8 cellular contexts compared by ENCODE assay signal in the genomic region with DNA sequence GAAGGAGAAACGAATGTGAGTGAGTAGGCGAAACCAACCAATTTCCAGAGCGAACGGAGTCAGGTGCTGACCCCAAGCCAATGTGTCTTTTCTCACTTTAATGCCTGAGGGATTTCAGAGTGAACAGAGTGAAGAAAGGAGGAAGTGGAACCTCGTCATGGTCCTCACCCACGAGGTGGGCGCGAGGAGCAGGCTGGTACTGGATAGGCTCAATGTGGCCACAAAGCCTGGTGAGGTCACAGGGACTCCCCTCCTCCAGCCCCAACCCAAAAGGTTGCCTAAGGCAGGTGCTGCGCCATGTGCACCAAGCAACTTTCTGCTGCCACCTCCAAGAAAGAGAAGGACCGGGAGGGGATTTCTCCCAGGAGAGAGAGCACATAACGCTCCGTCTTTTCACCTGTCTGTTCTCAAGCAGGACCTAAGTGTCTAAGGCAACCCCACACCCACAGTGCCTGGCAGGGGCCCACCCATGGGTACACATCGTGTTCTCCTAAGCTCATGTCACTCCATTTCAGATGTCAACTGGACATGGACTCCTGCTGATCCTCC. TPM values are rescaled to one million over a fixed set of nuclear protein-coding genes. Genes with fewer than 3 reads are reported as not detected.
DNase-seq lines count a peak whose midpoint lies in the region; ATAC-seq and TF ChIP-seq lines count a peak whose summit lies in the region.

No MANE protein-coding gene starts in this region.

- no peak overlapping the region for H3K9ac ChIP-seq in colonic mucosa (ENCODE audit: low read depth in 2 of 2, low read length in 2 of 2)

- DNase-seq in stimulated activated CD4-positive, alpha-beta T cell treated with anti-CD3 and anti-CD28 coated beads, Interleukin-15, amount 100 ng/mL, for 24 hours, result peak; percentile 49
- no peak for DNase-seq in stimulated activated CD4-positive, alpha-beta T cell treated with anti-CD3 and anti-CD28 coated beads, Interleukin-12 subunit alpha, Interleukin-12 subunit beta, amount 100 ng/mL, for 4 hours
- DNase-seq in RPMI8226 (peak; percentile 96), left colon (peak; percentile 54 to 65), colonic mucosa (no peak), NCI-H526 treated with DMSO at 0.1 percent for 48 hours (lab: John Stamatoyannopoulos, UW) (no peak), NCI-H187 treated with DMSO at 0.1 percent for 48 hours (lab: John Stamatoyannopoulos, UW) (no peak)

- no peaks in the 10 kb centered on the region for H3K27me3 ChIP-seq in colonic mucosa

- no peaks in the 10 kb centered on the region for H3K9me3 ChIP-seq in colonic mucosa

- ATAC-seq in HG02943 (IDR thresholded peaks at IDR 0.05; ENCODE audit: low read depth, unreplicated experiment) (peak; percentile 69), left colon (peak; percentile 29)

- H3K27ac ChIP-seq in colonic mucosa, result no peak overlapping the region

- H3K4me3 ChIP-seq in colonic mucosa, result no peak overlapping the region

- no peaks in the 10 kb centered on the region for H3K36me3 ChIP-seq in colonic mucosa

- H3K4me1 ChIP-seq in colonic mucosa, result no peaks in the 10 kb centered on the region

- no peak for TF ChIP-seq CTCF in colonic mucosa (IDR thresholded peaks at IDR 0.05)

- intact Hi-C loops in left colon (cut with DNase I, micrococcal nuclease) (no loop called here), colonic mucosa (cut with DNase I) (no loop called here)

RNA-seq across cellular contexts. Expression of gene NRROS, which starts 3.8 kb away (rescaled TPM):
- total RNA-seq in left colon, result 1 to 10 TPM; 1.3 to 4.0 TPM
- 1 to 10 TPM; 2.1 to 2.2 TPM for total RNA-seq in colonic mucosa

Comparison
In these comparisons a context has a peak if more than half of its experiments do, and no peak if none do; other contexts are left out.
1. DNase-seq: peak in stimulated activated CD4-positive, alpha-beta T cell treated with anti-CD3 and anti-CD28 coated beads, Interleukin-15, amount 100 ng/mL, for 24 hours (single experiment), RPMI8226 (single experiment) and left colon (2 of 2); none in stimulated activated CD4-positive, alpha-beta T cell treated with anti-CD3 and anti-CD28 coated beads, Interleukin-12 subunit alpha, Interleukin-12 subunit beta, amount 100 ng/mL, for 4 hours (single experiment), colonic mucosa (single experiment), NCI-H526 treated with DMSO at 0.1 percent for 48 hours (single experiment) and NCI-H187 treated with DMSO at 0.1 percent for 48 hours (single experiment).